ENCODE assay signal across 16 cellular contexts in the genomic region with DNA sequence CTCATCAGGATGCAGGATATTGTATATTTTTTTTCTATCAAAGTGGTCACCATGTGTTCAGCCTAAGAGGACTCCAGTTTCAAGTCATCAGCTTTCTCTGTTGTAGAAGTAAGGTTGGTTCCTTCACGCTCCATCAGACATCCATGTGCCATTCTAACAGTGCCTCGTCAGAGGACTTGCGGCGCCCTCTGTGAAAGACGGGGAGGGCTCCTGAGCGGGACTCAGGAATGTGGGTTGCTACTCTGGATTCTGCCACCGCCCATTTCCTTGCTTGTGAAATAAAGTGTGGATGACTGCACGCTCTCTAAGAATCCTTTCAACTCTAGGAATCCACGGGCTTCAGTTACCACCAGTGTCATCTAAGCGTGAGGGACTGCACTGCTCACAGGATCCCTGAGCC.
A peak's percentile ranks its signal among the peaks of the same experiment; 100 is the strongest.
DNase-seq lines count a peak whose midpoint lies in the region; ATAC-seq and TF ChIP-seq lines count a peak whose summit lies in the region.
"Had no signal": no experiment of that assay in that cellular context is flagged by ENCODE, and none has a peak within 500 bp of the region (broad histone marks: within the 10 kb centered on the region; RNA-seq: fewer than 3 reads in every experiment).

No MANE protein-coding gene starts in this region.

- H3K4me3 Mint-ChIP-seq in neural crest cell: no peak overlapping the region
- H3K4me3 Mint-ChIP-seq in activated naive CD8-positive, alpha-beta T cell treated with anti-CD3 and anti-CD28 coated beads for 36 hours: no peak overlapping the region
- H3K4me3 Mint-ChIP-seq: IgD-negative memory B cell had no signal

- ATAC-seq in HG02610 (IDR thresholded peaks at IDR 0.05; ENCODE audit: unreplicated experiment): no peak
- no peak for ATAC-seq in HG02840 (IDR thresholded peaks at IDR 0.05; ENCODE audit: low FRiP score, unreplicated experiment)
- no peak for ATAC-seq in GM21576 (IDR thresholded peaks at IDR 0.05; ENCODE audit: unreplicated experiment)

- no peak overlapping the region for H3K4me3 ChIP-seq in AG10803 (ENCODE audit: low read length)
- H3K4me3 ChIP-seq: Peyer's patch had no signal

- no peaks in the 10 kb centered on the region for H3K27me3 Mint-ChIP-seq in neural crest cell (ENCODE audit: low read depth)
- H3K27me3 Mint-ChIP-seq in activated naive CD8-positive, alpha-beta T cell treated with anti-CD3 and anti-CD28 coated beads for 36 hours: no peaks in the 10 kb centered on the region
- H3K27me3 Mint-ChIP-seq: IgD-negative memory B cell had no signal

- H3K4me1 Mint-ChIP-seq in neural crest cell: peaks cover 37% of the 10 kb centered on the region
- H3K4me1 Mint-ChIP-seq in activated naive CD8-positive, alpha-beta T cell treated with anti-CD3 and anti-CD28 coated beads for 36 hours: no peaks in the 10 kb centered on the region

- H3K36me3 Mint-ChIP-seq in neural crest cell (ENCODE audit: low read depth): peaks cover 7% of the 10 kb centered on the region
- H3K36me3 Mint-ChIP-seq in activated naive CD8-positive, alpha-beta T cell treated with anti-CD3 and anti-CD28 coated beads for 36 hours: peaks cover 74% of the 10 kb centered on the region

- peak overlapping the region; percentile 95 for H3K27ac Mint-ChIP-seq in neural crest cell (ENCODE audit: unreplicated experiment)
- H3K27ac Mint-ChIP-seq in activated naive CD8-positive, alpha-beta T cell treated with anti-CD3 and anti-CD28 coated beads for 36 hours: no peak overlapping the region
- H3K27ac Mint-ChIP-seq: IgD-negative memory B cell had no signal

- peaks cover 6% of the 10 kb centered on the region for H3K9me3 Mint-ChIP-seq in neural crest cell
- peaks cover 26% of the 10 kb centered on the region for H3K9me3 Mint-ChIP-seq in activated naive CD8-positive, alpha-beta T cell treated with anti-CD3 and anti-CD28 coated beads for 36 hours

- TF ChIP-seq CTCF in AG10803 (conservative IDR thresholded peaks at IDR 0.05; ENCODE audit: low read length) (no peak), neural crest cell (conservative IDR thresholded peaks at IDR 0.05) (no peak)

- DNase-seq in AG10803 (ENCODE audit: low read depth) (peak; percentile 8), NCI-H226 (peak; percentile 8), glomerular visceral epithelial cell (ENCODE audit: extremely low spot score) (peak; percentile 81), neural crest cell (ENCODE audit: low read depth, low spot score) (no peak)
- no peak for DNase-seq in activated naive CD8-positive, alpha-beta T cell treated with anti-CD3 and anti-CD28 coated beads for 36 hours
- DNase-seq: 8988T, COR-L47, NCI-H1436 treated with DMSO at 0.1 percent for 48 hours, NCI-H2081 treated with DMSO at 0.1 percent for 48 hours, NCI-H446, Peyer's patch, Right ventricle myocardium superior had no signal

Comparison
In these comparisons a context has a peak if more than half of its experiments do, and no peak if none do; other contexts are left out.
1. DNase-seq: peak in AG10803 (single experiment), NCI-H226 (single experiment) and glomerular visceral epithelial cell (single experiment); none in neural crest cell (single experiment) and activated naive CD8-positive, alpha-beta T cell treated with anti-CD3 and anti-CD28 coated beads for 36 hours (single experiment).